Comparison of ENCODE assay signal across 1 cellular context in genomic region chr6:33247977-33248642, GRCh38.
A peak's percentile ranks its signal among the peaks of the same experiment; 100 is the strongest.
TF ChIP-seq lines count a peak whose summit lies in the region.

No MANE protein-coding gene starts in this region.

TF ChIP-seq in HEK293, 187 proteins besides CTCF, POLR2A, EP300 and RAD21 (continued from another document):
- peak; percentile 70 for TF ChIP-seq ZNF24 (tag by site-specific recombination; IDR thresholded peaks at IDR 0.05)
- no peak for TF ChIP-seq ZNF433 (tag by site-specific recombination; IDR thresholded peaks at IDR 0.05; ENCODE audit: low read depth)
- TF ChIP-seq ZBTB10 (tag by site-specific recombination; IDR thresholded peaks at IDR 0.05), result peak; percentile 41; the same call in 1 of the 2 replicates
- 0 out of 2 replicates have a peak, but pooled peaks have one; percentile 22 for TF ChIP-seq GLIS2 (tag by site-specific recombination; IDR thresholded peaks at IDR 0.05)
- no peak for TF ChIP-seq ZNF132 (tag by site-specific recombination; IDR thresholded peaks at IDR 0.05; ENCODE audit: borderline replicate concordance)
- peak; percentile 100 for TF ChIP-seq ZNF600 (tag by site-specific recombination; IDR thresholded peaks at IDR 0.05)
- TF ChIP-seq KLF17 (tag by site-specific recombination; IDR thresholded peaks at IDR 0.05), result peak; percentile 77
- no peak for TF ChIP-seq ZNF133 (tag by site-specific recombination; IDR thresholded peaks at IDR 0.05)
- peak; percentile 43; the same call in 1 of the 2 replicates for TF ChIP-seq GLIS1 (tag by site-specific recombination; IDR thresholded peaks at IDR 0.05)
- TF ChIP-seq PRDM4 (tag by site-specific recombination; IDR thresholded peaks at IDR 0.05), result no peak
- TF ChIP-seq ZNF660 (tag by site-specific recombination; IDR thresholded peaks at IDR 0.05), result peak; percentile 71; the same call in 1 of the 2 replicates
- peak; percentile 18; the same call in 1 of the 2 replicates for TF ChIP-seq INSM2 (tag by site-specific recombination; IDR thresholded peaks at IDR 0.05)
- peak; percentile 38 for TF ChIP-seq ZFHX2 (tag by site-specific recombination; conservative IDR thresholded peaks at IDR 0.05)
- peak; percentile 92 for TF ChIP-seq ZNF654 (tag by site-specific recombination; IDR thresholded peaks at IDR 0.05; ENCODE audit: low read depth)
- peak; percentile 26 for TF ChIP-seq SP3 (tag by site-specific recombination; IDR thresholded peaks at IDR 0.05)
- TF ChIP-seq PATZ1 (tag by site-specific recombination; IDR thresholded peaks at IDR 0.05), result peak; percentile 47; the same call in 1 of the 2 replicates
- TF ChIP-seq ZNF629 (tag by site-specific recombination; IDR thresholded peaks at IDR 0.05), result peak; percentile 21; the same call in 1 of the 2 replicates
- TF ChIP-seq ZSCAN16 (tag by site-specific recombination; IDR thresholded peaks at IDR 0.05), result no peak
- TF ChIP-seq EGR2 (tag by site-specific recombination; IDR thresholded peaks at IDR 0.05; ENCODE audit: low read depth), result peak; percentile 52; the same call in 1 of the 2 replicates
TF ChIP-seq in HEK293: peak in this region for 22.
